In the genomic region with DNA sequence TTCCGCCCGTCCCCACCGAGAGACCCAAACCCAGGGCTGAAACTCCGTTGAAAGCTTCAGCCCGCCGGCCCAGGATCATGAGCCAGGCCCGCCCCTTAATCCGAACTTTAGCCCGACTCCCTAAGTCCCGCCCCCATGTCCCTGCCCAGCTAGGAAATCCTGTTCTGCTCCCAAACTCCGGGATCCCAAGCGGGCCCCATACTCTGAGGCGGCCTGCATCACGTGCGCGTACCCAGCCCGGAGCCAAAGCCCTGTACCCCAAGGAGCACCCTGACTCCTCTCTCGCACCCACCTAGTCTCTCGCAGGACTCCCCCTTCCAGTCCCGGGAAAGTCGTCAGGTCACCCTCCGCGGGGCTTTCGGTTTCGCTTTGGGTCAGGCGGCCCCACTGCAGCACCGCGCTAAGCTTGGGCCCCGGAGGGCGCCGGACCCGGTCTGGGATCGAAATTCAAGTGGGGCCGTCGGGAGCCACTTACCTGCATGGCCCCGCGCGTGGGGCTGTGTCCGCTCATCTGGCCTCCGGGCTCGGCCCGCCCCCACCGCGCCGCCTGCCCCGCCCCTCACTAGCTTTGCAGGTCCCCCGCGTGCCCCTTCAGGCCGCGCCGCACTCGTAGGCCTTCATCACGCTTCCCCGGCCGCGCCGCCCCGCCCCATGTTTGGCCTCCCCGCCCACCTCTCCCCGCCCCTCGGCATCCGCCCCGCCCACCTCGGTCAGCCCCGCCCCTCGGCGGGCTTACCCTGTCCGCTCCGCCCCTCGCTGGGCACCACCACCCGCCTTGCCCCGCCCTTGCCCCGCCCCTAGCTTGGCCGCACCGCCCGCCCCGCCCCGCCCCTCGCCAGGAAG, we compare ENCODE assay signal across 8 cellular contexts. TPM values are rescaled to one million over a fixed set of nuclear protein-coding genes. Genes with fewer than 3 reads are reported as not detected.
DNase-seq lines count a peak whose midpoint lies in the region; ATAC-seq and TF ChIP-seq lines count a peak whose summit lies in the region.

Gene DNPEP (minus strand): TSS at position 629 of the 843 bp plus-strand sequence. CDS start 118 bp downstream, at position 511.

- TF ChIP-seq CTCF in GM23338 (conservative IDR thresholded peaks at IDR 0.05; ENCODE audit: low read depth in 2 of 2) (no peak), SK-N-SH (IDR thresholded peaks at IDR 0.05) (no peak), omental fat pad (IDR thresholded peaks at IDR 0.05) (no peak), testis (IDR thresholded peaks at IDR 0.05) (no peak)

- H3K27me3 Mint-ChIP-seq in GM23338 (ENCODE audit: insufficient read depth, low read depth, poor library complexity) = peaks cover 6% of the 10 kb centered on the region

- WGBS in SK-N-SH (ENCODE audit: low lambda C conversion rate) = 1% methylated on average over 44 of the region's 79 CpGs
- 1% methylated on average over 34 of the region's 79 CpGs; no CpG with 5 or more reads in 1 of the 2 donors for WGBS in testis, 2 donors

- intact Hi-C loops in testis (cut with DNase I; ENCODE audit: low total_unique reads) = no loop called here

- H3K27me3 ChIP-seq in GM23338 (ENCODE audit: insufficient read depth) = no peaks in the 10 kb centered on the region
- no peaks in the 10 kb centered on the region for H3K27me3 ChIP-seq in Karpas-422 (ENCODE audit: low read length)
- no peaks in the 10 kb centered on the region for H3K27me3 ChIP-seq in SK-N-SH (ENCODE audit: insufficient read depth)
- no peaks in the 10 kb centered on the region for H3K27me3 ChIP-seq in testis

- TF ChIP-seq POLR2A in testis (IDR thresholded peaks at IDR 0.05) = no peak

- TF ChIP-seq RAD21 in SK-N-SH (IDR thresholded peaks at IDR 0.05; ENCODE audit: low read length) = no peak

- H3K9me3 ChIP-seq in Karpas-422 (ENCODE audit: low read length) = no peaks in the 10 kb centered on the region
- H3K9me3 ChIP-seq in SK-N-SH = no peaks in the 10 kb centered on the region
- no peaks in the 10 kb centered on the region for H3K9me3 ChIP-seq in testis

- CTCF ChIA-PET in SK-N-SH (lab: Yijun Ruan, JAX) = interaction anchor here (0.5 to 7.7 kb wide), 11 partner anchors 9 to 217 kb away, joined by 3 to 52 read pairs (median 4); partner anchors contain the start of genes PTPRN and SLC23A3

- H2AFZ ChIP-seq in GM23338 (peak within 1 kb of the TSS; percentile 99), Karpas-422 (ENCODE audit: low read length) (peak within 1 kb of the TSS; percentile 98), SK-N-SH (ENCODE audit: low read depth) (peak within 1 kb of the TSS; percentile 96)

- H3K4me1 ChIP-seq in GM23338 (ENCODE audit: insufficient read depth) (no peaks in the 10 kb centered on the region), Karpas-422 (ENCODE audit: low read length) (peaks cover 15% of the 10 kb centered on the region), SK-N-SH (ENCODE audit: control insufficient read depth in 1 of 2, insufficient read depth in 2 of 2, low read depth in 1 of 2, low read length in 1 of 2) (peaks cover 3 to 16% of the 10 kb centered on the region in 2 experiments; a peak in 1 of 4 replicates), testis (peaks cover 12% of the 10 kb centered on the region)

- H3K79me2 ChIP-seq in GM23338 (replicated peaks; ENCODE audit: insufficient read depth) (no peaks in the 10 kb centered on the region), Karpas-422 (ENCODE audit: low read length) (peaks cover 8% of the 10 kb centered on the region), SK-N-SH (ENCODE audit: insufficient read depth) (peaks cover 13% of the 10 kb centered on the region)

- peak within 1 kb of the TSS; percentile 80; the same call in 1 of the 2 replicates for H3K27ac ChIP-seq in GM23338 (ENCODE audit: low read depth)
- H3K27ac ChIP-seq in Karpas-422 (ENCODE audit: low read length) = peak within 1 kb of the TSS; percentile 34; the same call in 1 of the 2 replicates
- peak within 1 kb of the TSS; percentile 82 to 95 for H3K27ac ChIP-seq in SK-N-SH (ENCODE audit: low read depth in 2 of 2, low read length in 1 of 2)
- H3K27ac ChIP-seq in testis = peak within 1 kb of the TSS; percentile 91 to 93

- H3K27ac Mint-ChIP-seq in GM23338 = peak within 1 kb of the TSS; percentile 96
- H3K27ac Mint-ChIP-seq in activated naive CD4-positive, alpha-beta T cell treated with anti-CD3 and anti-CD28 coated beads, Interleukin-2, amount 50 U/mL, for 72 hours = peak within 1 kb of the TSS; percentile 91 to 98

- no peaks in the 10 kb centered on the region for H4K20me1 ChIP-seq in GM23338 (replicated peaks; ENCODE audit: insufficient read depth)
- no peaks in the 10 kb centered on the region for H4K20me1 ChIP-seq in Karpas-422 (ENCODE audit: insufficient read depth, low read depth, low read length)
- H4K20me1 ChIP-seq in SK-N-SH (ENCODE audit: insufficient read depth) = no peaks in the 10 kb centered on the region

- H3K4me1 Mint-ChIP-seq in GM23338 = peaks cover 7% of the 10 kb centered on the region

- ATAC-seq in GM23338 (peak; percentile 78), omental fat pad (ENCODE audit: low FRiP score) (peak; percentile 75)
- peak; percentile 68 for ATAC-seq in activated naive CD4-positive, alpha-beta T cell treated with anti-CD3 and anti-CD28 coated beads, Interleukin-2, amount 50 U/mL, for 72 hours

- H3K36me3 Mint-ChIP-seq in GM23338 (ENCODE audit: low read depth) = peaks cover 27% of the 10 kb centered on the region
- peaks cover 5 to 6% of the 10 kb centered on the region in 2 donors for H3K36me3 Mint-ChIP-seq in activated naive CD4-positive, alpha-beta T cell treated with anti-CD3 and anti-CD28 coated beads, Interleukin-2, amount 50 U/mL, for 72 hours

- peak within 1 kb of the TSS; percentile 79 for H3K9ac ChIP-seq in Karpas-422 (ENCODE audit: low read length)
- H3K9ac ChIP-seq in SK-N-SH = peak within 1 kb of the TSS; percentile 94

- no peak for TF ChIP-seq EP300 in SK-N-SH (IDR thresholded peaks at IDR 0.05; ENCODE audit: borderline replicate concordance in 1 of 2, low read depth in 1 of 2, low read length in 1 of 2)

- H3K4me3 Mint-ChIP-seq in GM23338 = peak within 1 kb of the TSS; percentile 94

- POLR2A ChIA-PET in SK-N-SH (lab: Yijun Ruan, JAX) = interaction anchor here (1.0 to 2.1 kb wide), 5 partner anchors 9 to 140 kb away, joined by 3 to 5 read pairs (median 3); no protein-coding TSS in a partner anchor

- H3K36me3 ChIP-seq in GM23338 (ENCODE audit: insufficient read depth) = 0 out of 2 replicates have a peak, but pooled peaks cover 4% of the 10 kb centered on the region
- H3K36me3 ChIP-seq in Karpas-422 (ENCODE audit: insufficient read depth, low read length) = 0 out of 2 replicates have a peak, but pooled peaks cover 4% of the 10 kb centered on the region
- H3K36me3 ChIP-seq in SK-N-SH (replicated peaks in 1 of 2; ENCODE audit: control insufficient read depth in 1 of 2, insufficient read depth in 2 of 2, low read length in 1 of 2) = peaks cover 24 to 37% of the 10 kb centered on the region in 2 experiments
- no peaks in the 10 kb centered on the region for H3K36me3 ChIP-seq in testis (ENCODE audit: low read depth, missing control alignments)

- DNase-seq in GM03348 (ENCODE audit: low spot score) = peak; percentile 99
- peak; percentile 95 for DNase-seq in GM23338 (ENCODE audit: low spot score)
- DNase-seq in Karpas-422 = peak; percentile 95
- DNase-seq in SK-N-SH = peak; percentile 98
- peak; percentile 92 to 94 for DNase-seq in activated naive CD4-positive, alpha-beta T cell treated with anti-CD3 and anti-CD28 coated beads, Interleukin-2, amount 50 U/mL, for 72 hours (ENCODE audit: low spot score in 2 of 2)
- DNase-seq in glomerular endothelial cell (ENCODE audit: extremely low read depth, low read depth, low spot score) = no peak
- DNase-seq in omental fat pad (ENCODE audit: low spot score) = peak; percentile 82
- DNase-seq in testis = peak; percentile 95

- peak within 1 kb of the TSS; percentile 91 for H3K4me2 ChIP-seq in GM23338
- H3K4me2 ChIP-seq in Karpas-422 (ENCODE audit: low read depth, low read length, poor library complexity, severe bottlenecking) = peak within 1 kb of the TSS; percentile 85
- peak within 1 kb of the TSS; percentile 99 for H3K4me2 ChIP-seq in SK-N-SH

- H3K9me3 Mint-ChIP-seq in GM23338 = no peaks in the 10 kb centered on the region
- H3K9me3 Mint-ChIP-seq in activated naive CD4-positive, alpha-beta T cell treated with anti-CD3 and anti-CD28 coated beads, Interleukin-2, amount 50 U/mL, for 72 hours = no peaks in the 10 kb centered on the region

- peaks cover 7% of the 10 kb centered on the region; the same call in 1 of the 2 replicates for H3F3A ChIP-seq in GM23338 (replicated peaks; ENCODE audit: low read depth)
- H3F3A ChIP-seq in SK-N-SH (replicated peaks; ENCODE audit: insufficient read depth) = peaks cover 8% of the 10 kb centered on the region

- no peaks in the 10 kb centered on the region for H3K9me2 ChIP-seq in GM23338 (ENCODE audit: insufficient read depth)
- H3K9me2 ChIP-seq in Karpas-422 (replicated peaks; ENCODE audit: insufficient read depth, low read length) = no peaks in the 10 kb centered on the region
- no peaks in the 10 kb centered on the region for H3K9me2 ChIP-seq in SK-N-SH

- H3K4me3 ChIP-seq in GM23338 (peak within 1 kb of the TSS; percentile 85), Karpas-422 (ENCODE audit: low read length) (peak within 1 kb of the TSS; percentile 79), SK-N-SH (ENCODE audit: low read depth in 2 of 2, low read length in 1 of 2) (peak within 1 kb of the TSS; percentile 86 to 100), testis (peak within 1 kb of the TSS; percentile 85 to 90)

TF ChIP-seq in SK-N-SH, 30 proteins besides CTCF, POLR2A, EP300 and RAD21 (continues in another document):
- TF ChIP-seq SMC3 (IDR thresholded peaks at IDR 0.05; ENCODE audit: low read depth, low read length) = no peak
- TF ChIP-seq POLR2AphosphoS5 (IDR thresholded peaks at IDR 0.05; ENCODE audit: low read depth, low read length) = peak; percentile 25; the same call in 1 of the 2 replicates
- TF ChIP-seq TEAD4 (IDR thresholded peaks at IDR 0.05; ENCODE audit: borderline replicate concordance, insufficient read depth) = no peak
- no peak for TF ChIP-seq FOXM1 (IDR thresholded peaks at IDR 0.05; ENCODE audit: low read depth)

RNA-seq across cellular contexts. Expression of gene DNPEP, which starts in this region (rescaled TPM):
- total RNA-seq in GM23338 (2014; rRNA removed; shearing (Covaris generic)) = 58.8 and 67.9 TPM in 2 replicates
- polyA plus RNA-seq in GM23338 (2016; fragmentation: Nextera tagmentation; extraction: Ambion mirVana) (44.9 and 49.2 TPM in 2 replicates), SK-N-SH (2012; rRNA removed) (80.7 and 92.6 TPM in 2 replicates), testis (ENCODE audit: insufficient read depth, low read depth, low replicate concordance) (145 TPM)
- total RNA-seq in Karpas-422 (2014; rRNA removed; shearing (Covaris generic); ENCODE audit: low replicate concordance) = 74.6 and 77.9 TPM in 2 replicates
- 27.9 and 49.5 TPM in 2 replicates for polyA plus RNA-seq in SK-N-SH (2012; cell fraction: cytosol; rRNA removed)
- polyA plus RNA-seq in SK-N-SH (2012; cell fraction: nucleus; rRNA removed) = 188 and 246 TPM in 2 replicates
- total RNA-seq in activated naive CD4-positive, alpha-beta T cell treated with anti-CD3 and anti-CD28 coated beads, Interleukin-2, amount 50 U/mL, for 72 hours = 10 to 100 TPM; 61.1 to 96.0 TPM
- total RNA-seq in glomerular endothelial cell (48.9 and 50.9 TPM in 2 replicates), omental fat pad (10 to 100 TPM; 58.4 to 97.4 (median 85.7) TPM), testis (10 to 100 TPM; 84.8 to 90.2 TPM)

Comparison
In these comparisons a context has a peak if more than half of its experiments do, and no peak if none do; other contexts are left out.
1. H3K27ac ChIP-seq: peak in every context shown above with its lines; median percentile 92 in testis; 88 in SK-N-SH; 80 in GM23338; 34 in Karpas-422.